In genomic region chr19:40420451-40420765, GRCh38 we compare ENCODE assay signal across 8 cellular contexts. TPM values are rescaled to one million over a fixed set of nuclear protein-coding genes. Genes with fewer than 3 reads are reported as not detected.
DNase-seq lines count a peak whose midpoint lies in the region; ATAC-seq and TF ChIP-seq lines count a peak whose summit lies in the region.

No MANE protein-coding gene starts in this region.

- intact Hi-C loops in activated CD4-positive, alpha-beta T cell treated with anti-CD3 and anti-CD28 coated beads for 36 hours (cut with DNase I, micrococcal nuclease) = loop anchor here (2.0 kb wide), 4 partner anchors 16 to 330 kb away; partner anchors contain the start of genes ACTMAP (in 1 of the 2) and SNRPA (in 1 of the 2)
- intact Hi-C loops in left lung (cut with DNase I) = no loop called here

- H3K27me3 ChIP-seq in left lung = no peaks in the 10 kb centered on the region

- ATAC-seq in activated CD4-positive, alpha-beta T cell treated with anti-CD3 and anti-CD28 coated beads for 36 hours = no peak
- ATAC-seq in activated naive CD8-positive, alpha-beta T cell treated with anti-CD3 and anti-CD28 coated beads, Interleukin-2, amount 10 ng/mL, durations not matched to agents 7 days and 5 days (ENCODE audit: low read depth) = no peak
- ATAC-seq in left lung = no peak
- no peak for ATAC-seq in HG02884 (IDR thresholded peaks at IDR 0.05; ENCODE audit: unreplicated experiment)

- H3K27me3 Mint-ChIP-seq in activated CD4-positive, alpha-beta T cell treated with anti-CD3 and anti-CD28 coated beads for 36 hours = no peaks in the 10 kb centered on the region
- H3K27me3 Mint-ChIP-seq in activated naive CD8-positive, alpha-beta T cell treated with anti-CD3 and anti-CD28 coated beads, Interleukin-2, amount 10 ng/mL, durations not matched to agents 7 days and 5 days = peaks cover 2% of the 10 kb centered on the region

- H3K36me3 ChIP-seq in left lung = peaks cover 0 to 21% of the 10 kb centered on the region in 2 donors

- POLR2A ChIA-PET in activated CD4-positive, alpha-beta T cell treated with anti-CD3 and anti-CD28 coated beads for 36 hours (lab: Charles Lee) = interaction anchor here (0.5 to 1.7 kb wide), 5 partner anchors 17 to 195 kb away, joined by 3 to 7 read pairs (median 3); partner anchors contain the start of gene BLVRB
- POLR2A ChIA-PET in activated naive CD8-positive, alpha-beta T cell treated with anti-CD3 and anti-CD28 coated beads, Interleukin-2, amount 10 ng/mL, durations not matched to agents 7 days and 5 days (lab: Charles Lee) = interaction anchor here (0.7 to 3.8 kb wide), 16 partner anchors 8 to 115 kb away, joined by 3 to 35 read pairs (median 5); partner anchors contain the start of genes BLVRB, C19orf47, PLD3 and SERTAD3

- H3K27ac ChIP-seq in left lung (peak overlapping the region; percentile 97 to 98), temporal lobe (ENCODE audit: low read depth, low read length) (peak overlapping the region; percentile 88)

- no peak for DNase-seq in activated CD4-positive, alpha-beta T cell treated with anti-CD3 and anti-CD28 coated beads for 36 hours
- no peak for DNase-seq in activated CD4-positive, alpha-beta T cell treated with anti-CD3 and anti-CD28 coated beads, Interleukin-2, amount 50 U/mL, for 4 hours
- DNase-seq in activated naive CD8-positive, alpha-beta T cell treated with anti-CD3 and anti-CD28 coated beads, Interleukin-2, amount 10 ng/mL, durations not matched to agents 7 days and 5 days = no peak
- DNase-seq in left lung (no peak), Kasumi-1 (lab: John Stamatoyannopoulos, UW) (no peak)
- DNase-seq in stimulated activated CD4-positive, alpha-beta T cell treated with anti-CD3 and anti-CD28 coated beads, Interleukin-15, amount 100 ng/mL, for 24 hours = no peak

- peaks cover 24% of the 10 kb centered on the region for H3K4me1 Mint-ChIP-seq in activated CD4-positive, alpha-beta T cell treated with anti-CD3 and anti-CD28 coated beads for 36 hours
- peaks cover 34% of the 10 kb centered on the region for H3K4me1 Mint-ChIP-seq in activated naive CD8-positive, alpha-beta T cell treated with anti-CD3 and anti-CD28 coated beads, Interleukin-2, amount 10 ng/mL, durations not matched to agents 7 days and 5 days

- no peak for TF ChIP-seq CTCF in left lung (IDR thresholded peaks at IDR 0.05)

- H3K9me3 ChIP-seq in left lung = no peaks in the 10 kb centered on the region

- H3K4me3 Mint-ChIP-seq in activated CD4-positive, alpha-beta T cell treated with anti-CD3 and anti-CD28 coated beads for 36 hours = peak overlapping the region; percentile 76
- H3K4me3 Mint-ChIP-seq in activated naive CD8-positive, alpha-beta T cell treated with anti-CD3 and anti-CD28 coated beads, Interleukin-2, amount 10 ng/mL, durations not matched to agents 7 days and 5 days = peak overlapping the region; percentile 80

- H3K9me3 Mint-ChIP-seq in activated CD4-positive, alpha-beta T cell treated with anti-CD3 and anti-CD28 coated beads for 36 hours (ENCODE audit: low read depth) = no peaks in the 10 kb centered on the region
- H3K9me3 Mint-ChIP-seq in activated naive CD8-positive, alpha-beta T cell treated with anti-CD3 and anti-CD28 coated beads, Interleukin-2, amount 10 ng/mL, durations not matched to agents 7 days and 5 days = no peaks in the 10 kb centered on the region

- H3K4me1 ChIP-seq in left lung = peaks cover 26 to 86% of the 10 kb centered on the region in 2 donors

- H3K36me3 Mint-ChIP-seq in activated CD4-positive, alpha-beta T cell treated with anti-CD3 and anti-CD28 coated beads for 36 hours (ENCODE audit: low read depth) = peaks cover 20% of the 10 kb centered on the region
- peaks cover 1% of the 10 kb centered on the region for H3K36me3 Mint-ChIP-seq in activated naive CD8-positive, alpha-beta T cell treated with anti-CD3 and anti-CD28 coated beads, Interleukin-2, amount 10 ng/mL, durations not matched to agents 7 days and 5 days

- CTCF ChIA-PET in activated CD4-positive, alpha-beta T cell treated with anti-CD3 and anti-CD28 coated beads for 36 hours (lab: Charles Lee) = interaction anchor here (0.6 to 1.3 kb wide), 19 partner anchors 11 to 507 kb away, joined by 3 to 11 read pairs (median 4); partner anchors contain the start of genes BLVRB and SERTAD3

- H3K27ac Mint-ChIP-seq in activated CD4-positive, alpha-beta T cell treated with anti-CD3 and anti-CD28 coated beads for 36 hours = peak overlapping the region; percentile 83
- H3K27ac Mint-ChIP-seq in activated naive CD8-positive, alpha-beta T cell treated with anti-CD3 and anti-CD28 coated beads, Interleukin-2, amount 10 ng/mL, durations not matched to agents 7 days and 5 days = peak overlapping the region; percentile 92

- peak overlapping the region; percentile 42 to 65 for H3K4me3 ChIP-seq in left lung

RNA-seq across cellular contexts. Expression of gene SERTAD1, which starts 5.4 kb away (rescaled TPM):
- total RNA-seq in activated CD4-positive, alpha-beta T cell treated with anti-CD3 and anti-CD28 coated beads for 36 hours = 10 to 100 TPM; 10.0 to 14.7 TPM
- total RNA-seq in activated naive CD8-positive, alpha-beta T cell treated with anti-CD3 and anti-CD28 coated beads, Interleukin-2, amount 10 ng/mL, durations not matched to agents 7 days and 5 days = 1 to 10 TPM; 7.3 to 7.9 TPM
- 10 to 100 TPM; 14.8 to 17.5 TPM for total RNA-seq in left lung
- 0.98 TPM for total RNA-seq in temporal lobe

RNA-seq across cellular contexts. Expression of gene PRX, which starts 7.2 kb away (rescaled TPM):
- total RNA-seq in activated CD4-positive, alpha-beta T cell treated with anti-CD3 and anti-CD28 coated beads for 36 hours = 1 to 10 TPM; 1.0 to 1.4 TPM
- 1 to 10 TPM; 2.3 to 2.5 TPM for total RNA-seq in activated naive CD8-positive, alpha-beta T cell treated with anti-CD3 and anti-CD28 coated beads, Interleukin-2, amount 10 ng/mL, durations not matched to agents 7 days and 5 days
- total RNA-seq in left lung = 10 to 100 TPM; 18.7 to 20.0 TPM
- total RNA-seq in temporal lobe = 2.5 TPM

RNA-seq across cellular contexts. Expression of gene SERTAD3, which starts 23.7 kb away (rescaled TPM):
- total RNA-seq in activated CD4-positive, alpha-beta T cell treated with anti-CD3 and anti-CD28 coated beads for 36 hours = 10 to 100 TPM in 1 of 2 experiments, 1 to 10 TPM in 1; 8.4 to 12.0 TPM
- 10 to 100 TPM; 12.9 to 13.5 TPM for total RNA-seq in activated naive CD8-positive, alpha-beta T cell treated with anti-CD3 and anti-CD28 coated beads, Interleukin-2, amount 10 ng/mL, durations not matched to agents 7 days and 5 days
- 10 to 100 TPM; 31.7 to 35.0 TPM for total RNA-seq in left lung
- 3.4 TPM for total RNA-seq in temporal lobe

RNA-seq across cellular contexts. Expression of gene HIPK4, which starts 30.4 kb away (rescaled TPM):
- total RNA-seq in activated CD4-positive, alpha-beta T cell treated with anti-CD3 and anti-CD28 coated beads for 36 hours = under 1 TPM in 1 of 2 experiments, not detected in 1; 0.09 TPM
- total RNA-seq in activated naive CD8-positive, alpha-beta T cell treated with anti-CD3 and anti-CD28 coated beads, Interleukin-2, amount 10 ng/mL, durations not matched to agents 7 days and 5 days = under 1 TPM in 1 of 2 experiments, not detected in 1; 0.11 TPM
- total RNA-seq in left lung (under 1 TPM; 0.09 to 0.24 TPM), temporal lobe (under 0.01 TPM)

RNA-seq across cellular contexts. Expression of gene BLVRB, which starts 45.1 kb away (rescaled TPM):
- 10 to 100 TPM; 34.1 to 35.6 TPM for total RNA-seq in activated CD4-positive, alpha-beta T cell treated with anti-CD3 and anti-CD28 coated beads for 36 hours
- 10 to 100 TPM; 20.4 to 21.5 TPM for total RNA-seq in activated naive CD8-positive, alpha-beta T cell treated with anti-CD3 and anti-CD28 coated beads, Interleukin-2, amount 10 ng/mL, durations not matched to agents 7 days and 5 days
- total RNA-seq in left lung = 100 to 1,000 TPM; 123 to 192 TPM
- total RNA-seq in temporal lobe = 17.5 TPM

Comparison
In these comparisons a context has a peak if more than half of its experiments do, and no peak if none do; other contexts are left out.
1. intact Hi-C loops: an anchor here in activated CD4-positive, alpha-beta T cell treated with anti-CD3 and anti-CD28 coated beads for 36 hours (2.0 kb wide); none called in left lung.